17 cellular contexts compared by ENCODE assay signal in genomic region chr20:16167423-16167822, GRCh38.
DNase-seq lines count a peak whose midpoint lies in the region; TF ChIP-seq lines count a peak whose summit lies in the region.
"Had no signal": no experiment of that assay in that cellular context is flagged by ENCODE, and none has a peak within 500 bp of the region (broad histone marks: within the 10 kb centered on the region; RNA-seq: fewer than 3 reads in every experiment).

No MANE protein-coding gene starts in this region.

- H3K27ac Mint-ChIP-seq in nephron: peak overlapping the region in 2 of 3 experiments; percentile 38 to 50
- H3K27ac Mint-ChIP-seq: B cell; CD4-positive, alpha-beta T cell; CD8-positive, alpha-beta T cell had no signal

- peak; percentile 53 for DNase-seq in adipocyte (ENCODE audit: low read depth)
- DNase-seq in GOT3 (lab: John Stamatoyannopoulos, UW): no peak
- no peak for DNase-seq in NCI-H1105 (lab: John Stamatoyannopoulos, UW)
- DNase-seq: AML-193; Caco-2; Calu3; CD4-positive, alpha-beta T cell; CD8-positive, alpha-beta T cell; DMS79 treated with DMSO at 0.1 percent for 48 hours; GF-D8 had no signal

- H3K4me3 Mint-ChIP-seq in nephron: no peak overlapping the region
- H3K4me3 Mint-ChIP-seq: B cell; CD4-positive, alpha-beta T cell; CD8-positive, alpha-beta T cell had no signal

- TF ChIP-seq CTCF in nephron (IDR thresholded peaks at IDR 0.05; ENCODE audit: unreplicated experiment in 3 of 3): no peak

- no peaks in the 10 kb centered on the region for H3K27me3 Mint-ChIP-seq in nephron (ENCODE audit: low read depth)
- H3K27me3 Mint-ChIP-seq: B cell had no signal

- H3K4me3 ChIP-seq in adipocyte (ENCODE audit: low read length) (no peak overlapping the region), subcutaneous abdominal adipose tissue (ENCODE audit: low read depth in 1 of 5, low read length in 5 of 5) (no peak overlapping the region)
- H3K4me3 ChIP-seq: A549; BLaER1 treated with 17β-estradiol and CSF1 and Interleukin-3, amounts not matched to agents 10 nM and 100 nM had no signal

- H3K9ac ChIP-seq in adipocyte (ENCODE audit: low read length) (no peak overlapping the region), subcutaneous abdominal adipose tissue (ENCODE audit: low read length in 5 of 5) (peak overlapping the region in 1 of 5 donors; percentile 3)
- H3K9ac ChIP-seq: BLaER1 treated with 17β-estradiol and CSF1 and Interleukin-3, amounts not matched to agents 10 nM and 100 nM had no signal

- H3K9me3 ChIP-seq in adipocyte (ENCODE audit: control insufficient read depth, low read length): peaks cover 4% of the 10 kb centered on the region
- H3K9me3 ChIP-seq in subcutaneous abdominal adipose tissue (ENCODE audit: control insufficient read depth in 5 of 5, low read length in 5 of 5): peaks cover 0 to 4% (median 0%) of the 10 kb centered on the region in 5 donors
- H3K9me3 ChIP-seq: A549, Caco-2 had no signal

- peaks cover 17% of the 10 kb centered on the region for H3K4me1 ChIP-seq in adipocyte (ENCODE audit: control insufficient read depth, insufficient read depth, low read length)
- H3K4me1 ChIP-seq in subcutaneous abdominal adipose tissue (ENCODE audit: control insufficient read depth in 5 of 5, insufficient read depth in 5 of 5, low read length in 5 of 5): peaks cover 0 to 18% (median 3%) of the 10 kb centered on the region in 5 donors
- H3K4me1 ChIP-seq: A549; BLaER1 treated with 17β-estradiol and CSF1 and Interleukin-3, amounts not matched to agents 10 nM and 100 nM; Caco-2 had no signal

- no peaks in the 10 kb centered on the region for H3K9me3 Mint-ChIP-seq in nephron
- H3K9me3 Mint-ChIP-seq: CD8-positive, alpha-beta T cell had no signal

- H3K27me3 ChIP-seq in adipocyte (replicated peaks; ENCODE audit: control insufficient read depth, insufficient read depth, low read length) (no peaks in the 10 kb centered on the region), subcutaneous abdominal adipose tissue (ENCODE audit: control insufficient read depth in 5 of 5, insufficient read depth in 4 of 5, low read length in 5 of 5) (no peaks in the 10 kb centered on the region)
- H3K27me3 ChIP-seq: BLaER1 treated with 17β-estradiol and CSF1 and Interleukin-3, amounts not matched to agents 10 nM and 100 nM had no signal

- no peaks in the 10 kb centered on the region for H3K36me3 Mint-ChIP-seq in nephron (ENCODE audit: low read depth)
- H3K36me3 Mint-ChIP-seq: CD8-positive, alpha-beta T cell had no signal

- H3K4me1 Mint-ChIP-seq in nephron: peaks cover 13% of the 10 kb centered on the region

- no peaks in the 10 kb centered on the region for H3K36me3 ChIP-seq in adipocyte (ENCODE audit: control insufficient read depth, insufficient read depth, low read length, severe bottlenecking)
- H3K36me3 ChIP-seq in subcutaneous abdominal adipose tissue (ENCODE audit: control insufficient read depth in 5 of 5, insufficient read depth in 5 of 5, low read length in 5 of 5): no peaks in the 10 kb centered on the region
- H3K36me3 ChIP-seq: BLaER1 treated with 17β-estradiol and CSF1 and Interleukin-3, amounts not matched to agents 10 nM and 100 nM had no signal

- peak overlapping the region; percentile 1 for H3K27ac ChIP-seq in subcutaneous abdominal adipose tissue (ENCODE audit: low read depth, low read length)
- H3K27ac ChIP-seq: 22Rv1; A549; BLaER1 treated with 17β-estradiol and CSF1 and Interleukin-3, amounts not matched to agents 10 nM and 100 nM; C4-2B had no signal
